Comparison of ENCODE assay signal across 18 cellular contexts in genomic region chr2:237408280-237408679, GRCh38. TPM values are rescaled to one million over a fixed set of nuclear protein-coding genes. Genes with fewer than 3 reads are reported as not detected.
DNase-seq lines count a peak whose midpoint lies in the region; ATAC-seq and TF ChIP-seq lines count a peak whose summit lies in the region.
"Had no signal": no experiment of that assay in that cellular context is flagged by ENCODE, and none has a peak within 500 bp of the region (broad histone marks: within the 10 kb centered on the region; RNA-seq: fewer than 3 reads in every experiment).

No MANE protein-coding gene starts in this region.

- H3K4me3 Mint-ChIP-seq in immature natural killer cell (no peak overlapping the region), glutamatergic neuron (ENCODE audit: unreplicated experiment) (no peak overlapping the region)
- H3K4me3 Mint-ChIP-seq: activated CD4-positive, alpha-beta T cell treated with anti-CD3 and anti-CD28 coated beads, Interleukin-2, amount 10 ng/mL, durations not matched to agents 24 days and 14 days; central memory CD8-positive, alpha-beta T cell had no signal

- H3K9me3 Mint-ChIP-seq in immature natural killer cell (no peaks in the 10 kb centered on the region), glutamatergic neuron (ENCODE audit: unreplicated experiment) (peaks cover 3% of the 10 kb centered on the region)
- H3K9me3 Mint-ChIP-seq: activated CD4-positive, alpha-beta T cell treated with anti-CD3 and anti-CD28 coated beads, Interleukin-2, amount 10 ng/mL, durations not matched to agents 24 days and 14 days; activated T-helper 2 cell treated with anti-CD3 and anti-CD28 coated beads, Interferon-gamma antibody, Interleukin-2, Interleukin-4, amounts not matched to agents 10 μg/mL and 5 μg/mL and 100 μg/mL, durations not matched to agents 14 hours and 24 hours and 36 hours; central memory CD8-positive, alpha-beta T cell had no signal

- H3K36me3 Mint-ChIP-seq in immature natural killer cell: no peaks in the 10 kb centered on the region
- no peaks in the 10 kb centered on the region for H3K36me3 Mint-ChIP-seq in glutamatergic neuron (ENCODE audit: unreplicated experiment)

- H3K36me3 ChIP-seq in osteoblast (ENCODE audit: insufficient read depth, low read length) (peaks cover 55% of the 10 kb centered on the region), transverse colon (no peaks in the 10 kb centered on the region)
- H3K36me3 ChIP-seq: neutrophil had no signal

- H3K27ac ChIP-seq in osteoblast (ENCODE audit: low read depth, low read length): peak overlapping the region; percentile 96
- peak overlapping the region; percentile 86 to 95 (median 88) for H3K27ac ChIP-seq in transverse colon
- H3K27ac ChIP-seq: neutrophil had no signal

- intact Hi-C loops in transverse colon (cut with DNase I; ENCODE audit: low total_unique reads): no loop called here

- H3K9me3 ChIP-seq in osteoblast (ENCODE audit: low read depth, low read length): no peaks in the 10 kb centered on the region
- no peaks in the 10 kb centered on the region for H3K9me3 ChIP-seq in transverse colon
- H3K9me3 ChIP-seq: neutrophil had no signal

- no peaks in the 10 kb centered on the region for H3K4me1 Mint-ChIP-seq in immature natural killer cell
- peaks cover 1% of the 10 kb centered on the region for H3K4me1 Mint-ChIP-seq in glutamatergic neuron (ENCODE audit: low read depth, unreplicated experiment)
- H3K4me1 Mint-ChIP-seq: central memory CD8-positive, alpha-beta T cell had no signal

- peak overlapping the region; percentile 97 for H3K4me2 ChIP-seq in osteoblast (ENCODE audit: insufficient read depth, low read length)

- in situ Hi-C loops in transverse colon (cut with MboI; ENCODE audit: low pct_ligation_motif_present in 1 of 4, low pct_unique_long_range_greater_than_20kb in 1 of 4, low sequenced_read_pairs in 3 of 4): loop anchor here in 2 of 4 donors (25.0 kb wide), 1 partner anchor 246 kb away; no protein-coding TSS in a partner anchor

- H3K27me3 Mint-ChIP-seq in immature natural killer cell (ENCODE audit: low read depth in 3 of 3): peaks cover 6 to 36% (median 8%) of the 10 kb centered on the region in 3 donors
- H3K27me3 Mint-ChIP-seq in glutamatergic neuron (ENCODE audit: unreplicated experiment): no peaks in the 10 kb centered on the region
- H3K27me3 Mint-ChIP-seq: activated CD4-positive, alpha-beta T cell treated with anti-CD3 and anti-CD28 coated beads, Interleukin-2, amount 10 ng/mL, durations not matched to agents 24 days and 14 days had no signal

- H3K4me1 ChIP-seq in osteoblast (ENCODE audit: insufficient read depth, low read length): peaks cover 81% of the 10 kb centered on the region
- H3K4me1 ChIP-seq in transverse colon: peaks cover 0 to 32% (median 1%) of the 10 kb centered on the region in 4 donors

- TF ChIP-seq POLR2A in transverse colon (IDR thresholded peaks at IDR 0.05): no peak

- WGBS in transverse colon (ENCODE audit: low coverage in 1 of 2), 2 donors: 40 to 50% methylated on average over 6 to 8 of the region's 8 CpGs

- no peak overlapping the region for H3K27ac Mint-ChIP-seq in immature natural killer cell
- H3K27ac Mint-ChIP-seq in glutamatergic neuron (ENCODE audit: unreplicated experiment): no peak overlapping the region
- H3K27ac Mint-ChIP-seq: activated CD4-positive, alpha-beta T cell treated with anti-CD3 and anti-CD28 coated beads, Interleukin-2, amount 10 ng/mL, durations not matched to agents 24 days and 14 days; activated T-helper 2 cell treated with anti-CD3 and anti-CD28 coated beads, Interferon-gamma antibody, Interleukin-2, Interleukin-4, amounts not matched to agents 10 μg/mL and 5 μg/mL and 100 μg/mL, durations not matched to agents 14 hours and 24 hours and 36 hours had no signal

- no peak overlapping the region for H2AFZ ChIP-seq in osteoblast (ENCODE audit: low read length)

- H4K20me1 ChIP-seq in osteoblast (ENCODE audit: insufficient read depth, low read length): peaks cover 45% of the 10 kb centered on the region

- no peaks in the 10 kb centered on the region for H3K27me3 ChIP-seq in osteoblast (ENCODE audit: insufficient read depth, low read length)
- peaks cover 17% of the 10 kb centered on the region for H3K27me3 ChIP-seq in transverse colon

- ATAC-seq in HG03045 (IDR thresholded peaks at IDR 0.05; ENCODE audit: unreplicated experiment): no peak
- ATAC-seq: HCT116 had no signal

- peaks cover 100% of the 10 kb centered on the region for H3K79me2 ChIP-seq in osteoblast (ENCODE audit: insufficient read depth, low read length)

- DNase-seq in NCI-H446 treated with DMSO at 0.1 percent for 48 hours (lab: John Stamatoyannopoulos, UW) (peak; percentile 47), fibroblast of peridontal ligament (ENCODE audit: extremely low read depth) (peak; percentile 89), osteoblast (ENCODE audit: insufficient read length, low spot score, missing footprints) (no peak), transverse colon (no peak), immature natural killer cell (no peak), glutamatergic neuron (no peak), NCI-H2081 (lab: John Stamatoyannopoulos, UW) (no peak)
- DNase-seq: activated CD4-positive, alpha-beta T cell treated with anti-CD3 and anti-CD28 coated beads, Interleukin-2, amount 10 ng/mL, durations not matched to agents 24 days and 14 days; erythroblast; kidney; NCI-H2081 treated with DMSO at 0.1 percent for 48 hours; stimulated activated CD4-positive, alpha-beta T cell treated with anti-CD3 and anti-CD28 coated beads, Interleukin-4, amount 100 ng/mL, for 1 hour; stimulated activated naive CD4-positive, alpha-beta T cell treated with Interleukin-2 at 50 U/mL for 16 hours had no signal

- H3K4me3 ChIP-seq in osteoblast (ENCODE audit: insufficient read depth, low read length): peak overlapping the region; percentile 23
- H3K4me3 ChIP-seq in transverse colon: no peak overlapping the region

- no peak for TF ChIP-seq CTCF in osteoblast (IDR thresholded peaks at IDR 0.05; ENCODE audit: extremely low read depth, low read depth, low read length)
- TF ChIP-seq CTCF in transverse colon (IDR thresholded peaks at IDR 0.05): no peak
- no peak for TF ChIP-seq CTCF in glutamatergic neuron (IDR thresholded peaks at IDR 0.05; ENCODE audit: partially characterized antibody, unreplicated experiment)

- no peak for TF ChIP-seq EP300 in transverse colon (IDR thresholded peaks at IDR 0.05; ENCODE audit: low read depth)

RNA-seq across cellular contexts. Expression of gene COL6A3, which starts 5.7 kb away (rescaled TPM):
- total RNA-seq in osteoblast: 4,017 and 4,247 TPM in 2 replicates
- 100 to 1,000 TPM in 1 of 4 donors, 10 to 100 TPM in 3; 68.1 to 261 (median 75.6) TPM for total RNA-seq in transverse colon
- under 1 TPM in 1 of 3 donors, not detected in 2; 0.04 TPM for polyA plus RNA-seq in immature natural killer cell
- total RNA-seq in glutamatergic neuron (ENCODE audit: unreplicated experiment): 0.07 TPM

Comparison
In these comparisons a context has a peak if more than half of its experiments do, and no peak if none do; other contexts are left out.
1. DNase-seq: peak in NCI-H446 treated with DMSO at 0.1 percent for 48 hours (single experiment) and fibroblast of peridontal ligament (single experiment); none in osteoblast (single experiment), transverse colon (single experiment), immature natural killer cell (0 of 3), glutamatergic neuron (single experiment) and NCI-H2081 (0 of 2).
2. RNA of gene COL6A3, which starts 5.7 kb away (total RNA-seq): 4,017 to 4,247 TPM in osteoblast and 68.1 to 261 TPM in transverse colon; 0.07 TPM in glutamatergic neuron (single experiment); every median in the first group is over 10 times any median in the second.